In genomic region chr10:102492983-102493382, GRCh38 we compare ENCODE assay signal across 12 cellular contexts. TPM values are rescaled to one million over a fixed set of nuclear protein-coding genes. Genes with fewer than 3 reads are reported as not detected.
DNase-seq lines count a peak whose midpoint lies in the region; ATAC-seq and TF ChIP-seq lines count a peak whose summit lies in the region.
"Had no signal": no experiment of that assay in that cellular context is flagged by ENCODE, and none has a peak within 500 bp of the region (broad histone marks: within the 10 kb centered on the region; RNA-seq: fewer than 3 reads in every experiment).

No MANE protein-coding gene starts in this region.

- H3K36me3 Mint-ChIP-seq in glutamatergic neuron (ENCODE audit: unreplicated experiment) (no peaks in the 10 kb centered on the region), progenitor cell of endocrine pancreas (ENCODE audit: insufficient read depth) (peaks cover 2% of the 10 kb centered on the region)
- peaks cover 10 to 19% of the 10 kb centered on the region in 2 donors for H3K36me3 Mint-ChIP-seq in stimulated activated naive B cell treated with anti-CD40 and anti-IgM and Interleukin-4, amounts not matched to agents 10 μg/mL and 1 μg/mL and 100 μg/mL, for 72 hours

- TF ChIP-seq CTCF in RWPE1 (conservative IDR thresholded peaks at IDR 0.05; ENCODE audit: low read depth): no peak
- no peak for TF ChIP-seq CTCF in glutamatergic neuron (IDR thresholded peaks at IDR 0.05; ENCODE audit: partially characterized antibody, unreplicated experiment)
- no peak for TF ChIP-seq CTCF in progenitor cell of endocrine pancreas (IDR thresholded peaks at IDR 0.05; ENCODE audit: unreplicated experiment)

- H3K27me3 Mint-ChIP-seq in glutamatergic neuron (ENCODE audit: unreplicated experiment) (peaks cover 1% of the 10 kb centered on the region), progenitor cell of endocrine pancreas (no peaks in the 10 kb centered on the region)
- H3K27me3 Mint-ChIP-seq in stimulated activated naive B cell treated with anti-CD40 and anti-IgM and Interleukin-4, amounts not matched to agents 10 μg/mL and 1 μg/mL and 100 μg/mL, for 72 hours: no peaks in the 10 kb centered on the region
- H3K27me3 Mint-ChIP-seq: naive thymus-derived CD4-positive, alpha-beta T cell had no signal

- H3K4me3 Mint-ChIP-seq in glutamatergic neuron (ENCODE audit: unreplicated experiment) (peak overlapping the region; percentile 25), progenitor cell of endocrine pancreas (ENCODE audit: low read depth) (no peak overlapping the region)
- H3K4me3 Mint-ChIP-seq in stimulated activated naive B cell treated with anti-CD40 and anti-IgM and Interleukin-4, amounts not matched to agents 10 μg/mL and 1 μg/mL and 100 μg/mL, for 72 hours: no peak overlapping the region

- H3K27ac Mint-ChIP-seq in glutamatergic neuron (ENCODE audit: unreplicated experiment) (peak overlapping the region; percentile 66), progenitor cell of endocrine pancreas (peak overlapping the region; percentile 63)
- H3K27ac Mint-ChIP-seq in stimulated activated naive B cell treated with anti-CD40 and anti-IgM and Interleukin-4, amounts not matched to agents 10 μg/mL and 1 μg/mL and 100 μg/mL, for 72 hours: no peak overlapping the region

- CTCF ChIA-PET in RWPE1 (lab: Yijun Ruan, JAX): no interaction called here

- H3K27ac ChIP-seq in RWPE1: peak overlapping the region; percentile 52

- POLR2A ChIA-PET in RWPE1 (lab: Yijun Ruan, JAX; ENCODE audit: low non-redundant PET): no interaction called here

- no peak for ATAC-seq in stimulated activated naive B cell treated with anti-CD40 and anti-IgM and Interleukin-4, amounts not matched to agents 10 μg/mL and 1 μg/mL and 100 μg/mL, for 72 hours (replicated peaks)
- ATAC-seq in GM21381 (IDR thresholded peaks at IDR 0.05; ENCODE audit: unreplicated experiment): no peak
- ATAC-seq: naive thymus-derived CD4-positive, alpha-beta T cell had no signal

- H3K4me1 Mint-ChIP-seq in glutamatergic neuron (ENCODE audit: low read depth, unreplicated experiment) (peaks cover 17% of the 10 kb centered on the region), progenitor cell of endocrine pancreas (ENCODE audit: low read depth) (peaks cover 9% of the 10 kb centered on the region)
- peaks cover 7 to 27% of the 10 kb centered on the region in 2 donors for H3K4me1 Mint-ChIP-seq in stimulated activated naive B cell treated with anti-CD40 and anti-IgM and Interleukin-4, amounts not matched to agents 10 μg/mL and 1 μg/mL and 100 μg/mL, for 72 hours

- H3K9me3 Mint-ChIP-seq in glutamatergic neuron (ENCODE audit: unreplicated experiment) (peaks cover 4% of the 10 kb centered on the region), progenitor cell of endocrine pancreas (ENCODE audit: low read depth) (no peaks in the 10 kb centered on the region)
- no peaks in the 10 kb centered on the region for H3K9me3 Mint-ChIP-seq in stimulated activated naive B cell treated with anti-CD40 and anti-IgM and Interleukin-4, amounts not matched to agents 10 μg/mL and 1 μg/mL and 100 μg/mL, for 72 hours
- H3K9me3 Mint-ChIP-seq: naive thymus-derived CD4-positive, alpha-beta T cell had no signal

- DNase-seq in GM03348 (ENCODE audit: low spot score) (peak; percentile 29), RWPE1 (ENCODE audit: low spot score) (peak; percentile 27), glutamatergic neuron (no peak), progenitor cell of endocrine pancreas (ENCODE audit: low spot score, unreplicated experiment) (no peak), AG08396 (ENCODE audit: low spot score) (no peak)
- DNase-seq in activated CD4-positive, CD25-positive, alpha-beta regulatory T cell (lab: John Stamatoyannopoulos, UW): no peak
- DNase-seq in stimulated activated naive B cell treated with anti-CD40 and anti-IgM and Interleukin-4, amounts not matched to agents 10 μg/mL and 1 μg/mL and 100 μg/mL, for 72 hours: no peak
- DNase-seq: activated CD4-positive, alpha-beta T cell treated with anti-CD3 and anti-CD28 coated beads, Interleukin-2, amount 50 U/mL, for 1 hour; DND-41; naive thymus-derived CD4-positive, alpha-beta T cell; NCI-H1694 had no signal

RNA-seq across cellular contexts. Expression of gene ACTR1A, which starts 9.5 kb away (rescaled TPM):
- total RNA-seq in glutamatergic neuron (ENCODE audit: unreplicated experiment) (250 TPM), progenitor cell of endocrine pancreas (87.2 and 104 TPM in 2 replicates)

RNA-seq across cellular contexts. Expression of gene SUFU, which starts 10.8 kb away (rescaled TPM):
- total RNA-seq in glutamatergic neuron (ENCODE audit: unreplicated experiment) (19.9 TPM), progenitor cell of endocrine pancreas (23.0 and 25.8 TPM in 2 replicates)

RNA-seq across cellular contexts. Expression of gene C10orf95, which starts 41.6 kb away (rescaled TPM):
- total RNA-seq in glutamatergic neuron (ENCODE audit: unreplicated experiment): not detected
- total RNA-seq in progenitor cell of endocrine pancreas: 0.73 and 0.77 TPM in 2 replicates

Comparison
In these comparisons a context has a peak if more than half of its experiments do, and no peak if none do; other contexts are left out.
1. DNase-seq: peak in GM03348 (single experiment) and RWPE1 (single experiment); none in glutamatergic neuron (single experiment), progenitor cell of endocrine pancreas (single experiment), activated CD4-positive, CD25-positive, alpha-beta regulatory T cell (0 of 4), AG08396 (single experiment) and stimulated activated naive B cell treated with anti-CD40 and anti-IgM and Interleukin-4, amounts not matched to agents 10 μg/mL and 1 μg/mL and 100 μg/mL, for 72 hours (single experiment).